20 cellular contexts compared by ENCODE assay signal in the genomic region with DNA sequence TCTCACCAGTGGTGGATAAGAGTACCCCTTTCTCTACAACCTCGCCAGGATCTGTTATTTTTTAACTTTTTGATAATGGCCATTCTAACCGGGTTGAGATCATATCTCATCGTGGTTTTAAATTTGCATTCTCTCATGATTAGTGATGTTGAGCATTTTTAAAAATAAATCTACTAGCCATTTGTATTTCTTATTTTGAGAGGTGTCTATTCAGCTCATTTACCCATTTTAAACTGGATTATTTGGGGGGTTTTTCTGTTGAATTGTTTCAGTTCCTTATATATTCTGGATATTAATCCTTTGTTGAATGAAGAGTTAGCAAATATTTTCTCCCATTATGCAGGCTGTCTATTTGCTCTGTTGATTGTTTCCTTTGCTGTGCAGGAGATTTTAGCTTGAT.
A peak's percentile ranks its signal among the peaks of the same experiment; 100 is the strongest.
DNase-seq lines count a peak whose midpoint lies in the region; ATAC-seq, FAIRE-seq and TF ChIP-seq lines count a peak whose summit lies in the region.
"Had no signal": no experiment of that assay in that cellular context is flagged by ENCODE, and none has a peak within 500 bp of the region (broad histone marks: within the 10 kb centered on the region; RNA-seq: fewer than 3 reads in every experiment).

No MANE protein-coding gene starts in this region.

- TF ChIP-seq RAD21 in HepG2 (CRISPR knock-in tag; IDR thresholded peaks at IDR 0.05), result no peak

- DNase-seq in HepG2 (ENCODE audit: low spot score) (no peak), right lobe of liver (no peak), kidney tubule cell (ENCODE audit: low spot score) (peak; percentile 41), RWPE1 (ENCODE audit: low spot score) (no peak), NCI-H187 treated with DMSO at 0.1 percent for 48 hours (lab: John Stamatoyannopoulos, UW) (no peak), ovary (no peak)
- DNase-seq: Calu3, DMS79 treated with DMSO at 0.1 percent for 48 hours, HCEC 1CT, Kasumi-1, NCI-H2029 treated with DMSO at 0.1 percent for 48 hours, NCI-H2227 treated with DMSO at 0.1 percent for 48 hours, NCI-H69, OCI-M1, Peyer's patch, SIG-M5 had no signal

- H3K36me3 ChIP-seq in HepG2 (replicated peaks in 1 of 2; ENCODE audit: control insufficient read depth in 1 of 2, insufficient read depth in 2 of 2, low read length in 2 of 2) (peaks cover 0 to 5% of the 10 kb centered on the region in 2 experiments; a peak in 1 of 5 replicates), right lobe of liver (no peaks in the 10 kb centered on the region), OCI-LY3 (replicated peaks; ENCODE audit: low read depth, low read length) (no peaks in the 10 kb centered on the region), ovary (no peaks in the 10 kb centered on the region)
- H3K36me3 ChIP-seq: Peyer's patch had no signal

- TF ChIP-seq EP300 in HepG2 (IDR thresholded peaks at IDR 0.05; ENCODE audit: low read depth in 2 of 2, low read length in 2 of 2) (no peak), HepG2 (CRISPR knock-in tag; IDR thresholded peaks at IDR 0.05; ENCODE audit: borderline replicate concordance) (no peak), ovary (IDR thresholded peaks at IDR 0.05) (no peak)

- BruUV-seq in HepG2 (replicated peaks; lab: Mats Ljungman, UMichigan), result TSS peak; percentile 24

- H3K79me2 ChIP-seq in HepG2 (ENCODE audit: insufficient read depth, low read length) (no peaks in the 10 kb centered on the region), OCI-LY3 (ENCODE audit: low read length) (no peaks in the 10 kb centered on the region)

- in situ Hi-C loops in HepG2 (cut with HindIII; ENCODE audit: extremely low pct_ligation_motif_present, low pct_unique_long_range_greater_than_20kb), result no loop called here

- no peaks in the 10 kb centered on the region for H3K4me1 ChIP-seq in HepG2 (ENCODE audit: insufficient read depth, low read length)
- H3K4me1 ChIP-seq in right lobe of liver, result no peaks in the 10 kb centered on the region
- H3K4me1 ChIP-seq in OCI-LY3 (ENCODE audit: low read length), result peaks cover 21% of the 10 kb centered on the region
- H3K4me1 ChIP-seq in ovary (ENCODE audit: insufficient read depth), result no peaks in the 10 kb centered on the region
- H3K4me1 ChIP-seq: Peyer's patch had no signal

- H3K27me3 ChIP-seq in HepG2 (ENCODE audit: control insufficient read depth in 1 of 2, insufficient read depth in 2 of 2, low read length in 2 of 2) (no peaks in the 10 kb centered on the region), right lobe of liver (no peaks in the 10 kb centered on the region), OCI-LY3 (ENCODE audit: low read depth, low read length) (no peaks in the 10 kb centered on the region), ovary (no peaks in the 10 kb centered on the region)
- H3K27me3 ChIP-seq: Peyer's patch had no signal

- intact Hi-C loops in HepG2 (cut with micrococcal nuclease; ENCODE audit: unreplicated experiment) (no loop called here), right lobe of liver (cut with DNase I) (no loop called here), ovary (cut with DNase I) (no loop called here)

- no peak overlapping the region for H3K9ac ChIP-seq in HepG2 (ENCODE audit: insufficient read depth, low read depth, low read length)
- H3K9ac ChIP-seq in OCI-LY3 (ENCODE audit: low read length), result no peak overlapping the region

- CTCF ChIA-PET in HepG2 (lab: Yijun Ruan, JAX; ENCODE audit: low intra/inter-chr PET ratio, low total read pairs), result no interaction called here
- CTCF ChIA-PET in RWPE1 (lab: Yijun Ruan, JAX), result interaction anchor here (0.6 kb wide), 1 partner anchor 141 kb away, joined by 4 read pairs; no protein-coding TSS in a partner anchor

- no peak for TF ChIP-seq CTCF in HepG2 (CRISPR knock-in tag; IDR thresholded peaks at IDR 0.05)
- no peak for TF ChIP-seq CTCF in right lobe of liver (IDR thresholded peaks at IDR 0.05)
- no peak for TF ChIP-seq CTCF in OCI-LY3 (IDR thresholded peaks at IDR 0.05; ENCODE audit: low read depth, low read length)
- no peak for TF ChIP-seq CTCF in RWPE1 (conservative IDR thresholded peaks at IDR 0.05; ENCODE audit: low read depth)
- TF ChIP-seq CTCF in ovary (IDR thresholded peaks at IDR 0.05), result no peak

- H3K27ac ChIP-seq in HepG2 (ENCODE audit: extremely low read length, insufficient read depth, low read length) (no peak overlapping the region), right lobe of liver (no peak overlapping the region), OCI-LY3 (ENCODE audit: low read length) (0 out of 2 replicates have a peak overlapping the region, but pooled peaks have one; percentile 23), RWPE1 (no peak overlapping the region), ovary (no peak overlapping the region)
- H3K27ac ChIP-seq: Peyer's patch, SK-N-MC had no signal

- no peak for FAIRE-seq in HepG2 (lab: Jason Lieb, UNC)
- FAIRE-seq: GM19239, H1 had no signal

- H4K20me1 ChIP-seq in HepG2 (ENCODE audit: insufficient read depth, low read length), result no peaks in the 10 kb centered on the region
- H4K20me1 ChIP-seq in OCI-LY3 (ENCODE audit: insufficient read depth, low read length), result no peaks in the 10 kb centered on the region

- no peak overlapping the region for H2AFZ ChIP-seq in HepG2 (ENCODE audit: low read length)
- H2AFZ ChIP-seq in OCI-LY3 (ENCODE audit: low read depth, low read length), result no peak overlapping the region

- no peaks in the 10 kb centered on the region for H3K9me3 ChIP-seq in HepG2 (ENCODE audit: low read length)
- H3K9me3 ChIP-seq in right lobe of liver, result no peaks in the 10 kb centered on the region
- no peaks in the 10 kb centered on the region for H3K9me3 ChIP-seq in OCI-LY3 (ENCODE audit: insufficient read depth, low read length)
- H3K9me3 ChIP-seq in ovary, result no peaks in the 10 kb centered on the region
- H3K9me3 ChIP-seq: Peyer's patch had no signal

- TF ChIP-seq POLR2A in HepG2 (IDR thresholded peaks at IDR 0.05; ENCODE audit: insufficient read depth in 1 of 2, low read depth in 2 of 2, low read length in 2 of 2) (no peak), right lobe of liver (IDR thresholded peaks at IDR 0.05) (no peak), ovary (IDR thresholded peaks at IDR 0.05) (no peak)

- no peak overlapping the region for H3K4me2 ChIP-seq in HepG2 (ENCODE audit: low read depth, low read length)
- H3K4me2 ChIP-seq in OCI-LY3 (ENCODE audit: low read length), result peak overlapping the region; percentile 49

- WGBS in HepG2 (ENCODE audit: low lambda C conversion rate), result 98% methylated on average over 3 of the region's 3 CpGs
- WGBS in right lobe of liver (ENCODE audit: insufficient coverage, low coverage, low lambda C conversion rate, missing lambda C conversion rate), result 87% methylated on average over 3 of the region's 3 CpGs
- WGBS in ovary, 3 donors, result 94 to 96% (median 95%) methylated on average over 3 of the region's 3 CpGs

- H3K4me3 ChIP-seq in HepG2 (replicated peaks in 1 of 3; ENCODE audit: insufficient read depth in 1 of 3, low read depth in 2 of 3, low read length in 3 of 3) (no peak overlapping the region), right lobe of liver (no peak overlapping the region), OCI-LY3 (ENCODE audit: low read length) (no peak overlapping the region), ovary (no peak overlapping the region)
- H3K4me3 ChIP-seq: Peyer's patch, SK-N-MC had no signal

- ATAC-seq in HepG2 (no peak), right lobe of liver (no peak)

- POLR2A ChIA-PET in HepG2 (lab: Yijun Ruan, JAX), result no interaction called here
- POLR2A ChIA-PET in RWPE1 (lab: Yijun Ruan, JAX; ENCODE audit: low non-redundant PET), result no interaction called here

TF ChIP-seq in HepG2, 621 proteins besides CTCF, POLR2A, EP300 and RAD21:
- TF ChIP-seq BORCS8-MEF2B (CRISPR knock-in tag; IDR thresholded peaks at IDR 0.05) (no peak), RFXAP (CRISPR knock-in tag; IDR thresholded peaks at IDR 0.05; ENCODE audit: borderline replicate concordance) (no peak)
TF ChIP-seq in HepG2: peak in this region for 0.
